Comparison of ENCODE assay signal across 18 cellular contexts in the genomic region with DNA sequence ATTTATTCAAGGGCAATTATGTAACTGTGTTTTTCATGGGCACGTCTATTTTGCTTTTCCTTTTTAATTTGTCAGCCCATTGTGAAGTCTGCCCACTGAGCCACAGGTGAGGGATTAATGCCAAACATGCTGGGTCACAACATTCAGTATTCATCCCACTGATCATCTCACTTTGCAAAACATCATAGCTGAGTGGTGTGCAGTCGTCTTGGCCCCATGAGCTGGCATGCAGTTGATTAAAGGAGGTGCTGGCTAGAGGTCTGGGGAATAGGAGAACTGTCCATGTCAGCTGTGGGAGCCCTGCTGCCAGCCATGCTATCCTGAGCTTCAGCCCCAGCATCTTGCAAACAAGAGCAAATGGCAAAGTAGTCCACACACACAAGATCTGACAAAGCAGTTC. TPM values are rescaled to one million over a fixed set of nuclear protein-coding genes. Genes with fewer than 3 reads are reported as not detected.
DNase-seq lines count a peak whose midpoint lies in the region; ATAC-seq and TF ChIP-seq lines count a peak whose summit lies in the region.
"Had no signal": no experiment of that assay in that cellular context is flagged by ENCODE, and none has a peak within 500 bp of the region (broad histone marks: within the 10 kb centered on the region; RNA-seq: fewer than 3 reads in every experiment).

No MANE protein-coding gene starts in this region.

- no peak overlapping the region for H4K91ac ChIP-seq in IMR-90 (ENCODE audit: insufficient read depth, low read depth, low read length)
- H4K91ac ChIP-seq in mesenchymal stem cell (ENCODE audit: low read length), result no peak overlapping the region

- no peaks in the 10 kb centered on the region for H3K9me3 ChIP-seq in IMR-90 (ENCODE audit: control insufficient read depth, insufficient read depth, low read length)
- no peaks in the 10 kb centered on the region for H3K9me3 ChIP-seq in skeletal muscle satellite cell (replicated peaks; ENCODE audit: low read length)
- H3K9me3 ChIP-seq in mesenchymal stem cell (ENCODE audit: control insufficient read depth, low read length), result no peaks in the 10 kb centered on the region
- H3K9me3 ChIP-seq: A549 had no signal

- no peak overlapping the region for H4K5ac ChIP-seq in IMR-90 (ENCODE audit: low read depth, low read length)

- no peaks in the 10 kb centered on the region; the same call in 1 of the 2 replicates for H3K9me1 ChIP-seq in IMR-90 (ENCODE audit: insufficient read depth, low read length)

- POLR2A ChIA-PET in IMR-90 (lab: Charles Lee; ENCODE audit: unreplicated experiment), result no interaction called here

- no peak overlapping the region for H3K56ac ChIP-seq in IMR-90 (ENCODE audit: extremely low read depth, insufficient read depth, low read length)

- no peaks in the 10 kb centered on the region for H3K79me1 ChIP-seq in IMR-90 (ENCODE audit: low read depth in 1 of 2, low read length in 2 of 2)
- H3K79me1 ChIP-seq in mesenchymal stem cell (replicated peaks; ENCODE audit: low read length, poor library complexity, severe bottlenecking), result no peaks in the 10 kb centered on the region

- H4K8ac ChIP-seq in IMR-90 (ENCODE audit: low read depth in 2 of 2, low read length in 2 of 2) (no peak overlapping the region), mesenchymal stem cell (ENCODE audit: low read length) (no peak overlapping the region)

- no peak overlapping the region for H2AK9ac ChIP-seq in IMR-90 (replicated peaks; ENCODE audit: low read depth, low read length, poor library complexity)

- no peaks in the 10 kb centered on the region for H4K20me1 ChIP-seq in IMR-90 (ENCODE audit: insufficient read depth, low read length)
- H4K20me1 ChIP-seq: BLaER1 had no signal

- dilution Hi-C loops in IMR-90 (cut with HindIII; ENCODE audit: low sequenced_read_pairs, unreplicated experiment), result no loop called here

- no TSS peak for BruUV-seq in IMR-90 (replicated peaks; lab: Mats Ljungman, UMichigan)

- H3K4me2 ChIP-seq in IMR-90 (ENCODE audit: low read depth, low read length) (no peak overlapping the region), skeletal muscle satellite cell (ENCODE audit: low read length) (peak overlapping the region; percentile 8), mesenchymal stem cell (ENCODE audit: low read length, poor library complexity, severe bottlenecking) (no peak overlapping the region)
- H3K4me2 ChIP-seq: A549, BLaER1 had no signal

- no CpG with 5 or more reads among the region's 2 CpGs for WGBS in IMR-90 (ENCODE audit: extremely low coverage in 2 of 2, insufficient read length in 1 of 2), 2 experiments
- WGBS in mesenchymal stem cell, result 98% methylated on average over 2 of the region's 2 CpGs

- TF ChIP-seq POLR2A in IMR-90 (IDR thresholded peaks at IDR 0.05; ENCODE audit: low read depth, low read length), result no peak

- H3K18ac ChIP-seq in IMR-90 (ENCODE audit: low read depth, low read length) (no peak overlapping the region), mesenchymal stem cell (ENCODE audit: low read depth in 1 of 2, low read length in 2 of 2) (no peak overlapping the region)

- H3K14ac ChIP-seq in IMR-90 (replicated peaks; ENCODE audit: low read depth, low read length) (peak overlapping the region; percentile 73; the same call in 1 of the 2 replicates), mesenchymal stem cell (ENCODE audit: low read length in 2 of 2) (no peak overlapping the region)

- CTCF ChIA-PET in IMR-90 (lab: Yijun Ruan, JAX), result no interaction called here

- H2BK15ac ChIP-seq in IMR-90 (ENCODE audit: low read depth, low read length) (no peak overlapping the region), mesenchymal stem cell (ENCODE audit: low read depth, poor library complexity, severe bottlenecking) (no peak overlapping the region)

- no peak overlapping the region for H2AK5ac ChIP-seq in IMR-90 (ENCODE audit: low read depth, low read length)
- H2AK5ac ChIP-seq in mesenchymal stem cell (ENCODE audit: low read length, severe bottlenecking), result no peak overlapping the region

- H2BK120ac ChIP-seq in IMR-90 (ENCODE audit: low read depth, low read length) (no peak overlapping the region), mesenchymal stem cell (ENCODE audit: low read depth, low read length) (no peak overlapping the region)

- H3K4me1 ChIP-seq in IMR-90 (ENCODE audit: control insufficient read depth, insufficient read depth, low read length) (no peaks in the 10 kb centered on the region), skeletal muscle satellite cell (ENCODE audit: control insufficient read depth, insufficient read depth, low read length) (peaks cover 25% of the 10 kb centered on the region), mesenchymal stem cell (ENCODE audit: control insufficient read depth, insufficient read depth, low read depth, low read length) (no peaks in the 10 kb centered on the region)
- H3K4me1 ChIP-seq: A549, BLaER1 had no signal

- H3K23ac ChIP-seq in IMR-90 (ENCODE audit: low read depth, low read length) (no peak overlapping the region), mesenchymal stem cell (ENCODE audit: low read length in 2 of 2) (no peak overlapping the region)

- H3K36me3 ChIP-seq in IMR-90 (ENCODE audit: control insufficient read depth, insufficient read depth, low read length), result no peaks in the 10 kb centered on the region
- H3K36me3 ChIP-seq in skeletal muscle satellite cell (ENCODE audit: insufficient read depth, low read length), result no peaks in the 10 kb centered on the region
- no peaks in the 10 kb centered on the region for H3K36me3 ChIP-seq in mesenchymal stem cell (ENCODE audit: control insufficient read depth in 1 of 2, insufficient read depth in 2 of 2, low read depth in 1 of 2, low read length in 2 of 2)
- H3K36me3 ChIP-seq: BLaER1 had no signal

- no peaks in the 10 kb centered on the region for H3K27me3 ChIP-seq in IMR-90 (ENCODE audit: control insufficient read depth, insufficient read depth, low read length)
- H3K27me3 ChIP-seq in skeletal muscle satellite cell (ENCODE audit: control insufficient read depth, insufficient read depth, low read length), result no peaks in the 10 kb centered on the region
- no peaks in the 10 kb centered on the region for H3K27me3 ChIP-seq in mesenchymal stem cell (ENCODE audit: control insufficient read depth in 1 of 2, insufficient read depth in 1 of 2, low read length in 2 of 2)
- H3K27me3 ChIP-seq: BLaER1 had no signal

- H2BK5ac ChIP-seq in IMR-90 (ENCODE audit: low read depth, low read length, poor library complexity, severe bottlenecking) (no peak overlapping the region), mesenchymal stem cell (ENCODE audit: low read depth, low read length, poor library complexity, severe bottlenecking) (no peak overlapping the region)

- H3K9ac ChIP-seq in IMR-90 (ENCODE audit: low read depth, low read length) (no peak overlapping the region), skeletal muscle satellite cell (ENCODE audit: low read depth, low read length) (no peak overlapping the region), mesenchymal stem cell (ENCODE audit: low read length) (no peak overlapping the region)
- H3K9ac ChIP-seq: BLaER1 had no signal

- ATAC-seq in IMR-90 (ENCODE audit: low read depth) (peak; percentile 21; the same call in 1 of the 2 replicates), HG03342 (IDR thresholded peaks at IDR 0.05; ENCODE audit: unreplicated experiment) (no peak)
- ATAC-seq: A549, GM12878, HCT116 had no signal

- H3K4ac ChIP-seq in IMR-90 (ENCODE audit: low read depth, low read length) (no peak overlapping the region), mesenchymal stem cell (ENCODE audit: low read depth in 1 of 2, low read length in 2 of 2) (no peak overlapping the region)

- no peak overlapping the region for H2BK12ac ChIP-seq in mesenchymal stem cell (ENCODE audit: low read length in 2 of 2)

- TF ChIP-seq RAD21 in IMR-90 (IDR thresholded peaks at IDR 0.05; ENCODE audit: low read length), result no peak

- TF ChIP-seq CTCF in IMR-90 (conservative IDR thresholded peaks at IDR 0.05; ENCODE audit: low read depth, low read length), result no peak

- H3K27ac ChIP-seq in IMR-90 (ENCODE audit: insufficient read depth, low read length) (no peak overlapping the region), mesenchymal stem cell (ENCODE audit: low read length, poor library complexity, severe bottlenecking) (no peak overlapping the region)
- H3K27ac ChIP-seq: A549, BLaER1 had no signal

- H2AFZ ChIP-seq in IMR-90 (replicated peaks; ENCODE audit: low read length, poor library complexity) (peak overlapping the region; percentile 66), mesenchymal stem cell (ENCODE audit: low read depth, low read length) (no peak overlapping the region)

- H3K4me3 ChIP-seq in IMR-90 (ENCODE audit: insufficient read depth, low read depth, low read length) (no peak overlapping the region), skeletal muscle satellite cell (ENCODE audit: low read length) (no peak overlapping the region), mesenchymal stem cell (ENCODE audit: insufficient read depth in 1 of 2, low read depth in 1 of 2, low read length in 2 of 2) (no peak overlapping the region)
- H3K4me3 ChIP-seq: A549, BLaER1, GM12878 had no signal

- in situ Hi-C loops in IMR-90 (cut with MboI; ENCODE audit: low sequenced_read_pairs), result no loop called here

- DNase-seq in GM03348 (ENCODE audit: low spot score) (peak; percentile 30), IMR-90 (no peak), fibroblast of gingiva (ENCODE audit: low read depth) (peak; percentile 65), mesenchymal stem cell (no peak), NCI-H146 treated with DMSO at 0.1 percent for 48 hours (lab: John Stamatoyannopoulos, UW; ENCODE audit: unreplicated experiment) (no peak), hippocampal formation (lab: John Stamatoyannopoulos, UW) (no peak)
- DNase-seq: AML-193, DMS 273 treated with DMSO at 0.1 percent for 48 hours, KG1 had no signal

- intact Hi-C loops in IMR-90 (cut with micrococcal nuclease), result no loop called here

- no peak overlapping the region for H2BK20ac ChIP-seq in IMR-90 (ENCODE audit: low read depth, low read length)

RNA-seq across cellular contexts. Expression of gene ESM1, which starts 11.7 kb away (rescaled TPM):
- total RNA-seq in IMR-90 (2012; rRNA removed), result 8.9 and 10.2 TPM in 2 replicates
- polyA plus RNA-seq in IMR-90 (2012; rRNA removed), result 5.6 and 7.1 TPM in 2 replicates
- 2.3 and 4.2 TPM in 2 replicates for polyA plus RNA-seq in IMR-90 (2012; cell fraction: cytosol; rRNA removed)
- polyA plus RNA-seq in IMR-90 (2012; cell fraction: nucleus; rRNA removed; ENCODE audit: low replicate concordance), result 0.29 and 1.0 TPM in 2 replicates
- total RNA-seq in skeletal muscle satellite cell (2012; rRNA removed), result 9.6 and 12.2 TPM in 2 replicates
- 0.11 TPM for polyA plus RNA-seq in mesenchymal stem cell (2013, experiment 1 of 2)
- polyA plus RNA-seq in mesenchymal stem cell (2013, experiment 2 of 2), result 0.08 TPM
- total RNA-seq: GM12878, H4 had no signal
- polyA plus RNA-seq: A549, GM12878 had no signal

RNA-seq across cellular contexts. Expression of gene GZMK, which starts 27.0 kb away (rescaled TPM):
- not detected in 2 replicates for total RNA-seq in IMR-90 (2012; rRNA removed)
- polyA plus RNA-seq in IMR-90 (2012; rRNA removed), result not detected in 2 replicates
- not detected in 2 replicates for polyA plus RNA-seq in IMR-90 (2012; cell fraction: cytosol; rRNA removed)
- not detected in 2 replicates for polyA plus RNA-seq in IMR-90 (2012; cell fraction: nucleus; rRNA removed; ENCODE audit: low replicate concordance)
- total RNA-seq in skeletal muscle satellite cell (2012; rRNA removed), result not detected in 2 replicates
- polyA plus RNA-seq in mesenchymal stem cell (2013, experiment 1 of 2), result 0.07 TPM
- polyA plus RNA-seq in mesenchymal stem cell (2013, experiment 2 of 2), result 0.04 TPM
- total RNA-seq: Daoy, GM12878, H4 had no signal
- polyA plus RNA-seq: A549, AG04450 had no signal

Comparison
In these comparisons a context has a peak if more than half of its experiments do, and no peak if none do; other contexts are left out.
1. DNase-seq: peak in GM03348 (single experiment) and fibroblast of gingiva (single experiment); none in IMR-90 (single experiment), mesenchymal stem cell (single experiment), NCI-H146 treated with DMSO at 0.1 percent for 48 hours (single experiment) and hippocampal formation (0 of 2).